In the genomic region with DNA sequence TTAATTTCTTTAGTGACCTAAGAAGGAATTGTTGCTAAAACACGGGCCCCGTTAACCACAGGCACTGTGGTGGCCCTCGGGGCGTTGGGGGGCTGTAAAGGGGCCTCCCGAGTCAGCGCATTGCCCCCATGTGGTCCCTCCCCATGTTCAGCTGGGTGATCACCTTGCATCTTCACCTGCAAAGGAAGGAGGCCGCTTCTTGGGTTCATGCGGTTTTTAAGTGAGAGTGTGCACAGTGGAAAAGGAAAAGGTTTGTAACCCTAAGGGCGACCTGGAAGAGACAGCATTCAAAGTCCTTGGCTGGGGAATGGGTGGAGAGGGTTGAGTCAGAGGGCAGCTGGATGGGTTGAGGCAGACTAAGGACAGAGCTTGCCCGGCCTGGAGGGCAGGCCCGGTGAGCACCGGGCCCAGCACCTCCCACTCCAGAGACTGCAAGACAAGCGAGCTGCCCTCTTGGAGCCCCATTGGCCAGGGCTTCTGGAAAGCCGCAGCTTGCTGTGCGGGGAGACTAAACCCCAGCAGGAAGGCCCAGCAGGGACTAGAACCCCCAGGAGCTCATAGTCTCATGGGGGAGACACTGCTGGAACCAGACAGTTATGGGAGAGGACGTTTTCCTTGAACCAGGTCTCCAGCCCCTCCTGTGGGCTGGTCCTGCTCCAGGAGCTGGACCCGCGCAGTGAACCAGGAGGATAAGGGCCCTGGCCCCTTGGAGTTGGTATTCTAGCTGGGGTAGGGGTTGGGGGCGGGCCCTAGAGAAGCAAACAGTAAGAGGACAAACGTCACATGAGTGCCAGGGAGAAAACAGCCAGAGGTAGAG, we compare ENCODE assay signal across 8 cellular contexts. TPM values are rescaled to one million over a fixed set of nuclear protein-coding genes. Genes with fewer than 3 reads are reported as not detected.
DNase-seq lines count a peak whose midpoint lies in the region; ATAC-seq and TF ChIP-seq lines count a peak whose summit lies in the region.

No MANE protein-coding gene starts in this region.

- no peak for TF ChIP-seq POLR2A in ovary (IDR thresholded peaks at IDR 0.05)

- no peak for ATAC-seq in GM21723 (IDR thresholded peaks at IDR 0.05; ENCODE audit: unreplicated experiment)
- ATAC-seq in HG03039 (IDR thresholded peaks at IDR 0.05; ENCODE audit: unreplicated experiment): no peak

- no peak for TF ChIP-seq CTCF in ovary (IDR thresholded peaks at IDR 0.05)

- no peak for TF ChIP-seq EP300 in ovary (IDR thresholded peaks at IDR 0.05)

- no peaks in the 10 kb centered on the region for H3K9me3 Mint-ChIP-seq in CD8-positive, alpha-beta memory T cell

- WGBS in ovary, 3 donors: 52 to 68% (median 60%) methylated on average over 20 of the region's 20 CpGs

- H3K4me1 ChIP-seq in CD8-positive, alpha-beta memory T cell (ENCODE audit: insufficient read depth, low read length): peaks cover 15% of the 10 kb centered on the region
- H3K4me1 ChIP-seq in ovary (ENCODE audit: insufficient read depth): peaks cover 18% of the 10 kb centered on the region

- no peaks in the 10 kb centered on the region for H3K9me3 ChIP-seq in CD8-positive, alpha-beta memory T cell (ENCODE audit: low read length)
- H3K9me3 ChIP-seq in ovary: no peaks in the 10 kb centered on the region

- peaks cover 24 to 44% (median 41%) of the 10 kb centered on the region in 3 donors for H3K4me1 Mint-ChIP-seq in CD8-positive, alpha-beta memory T cell

- DNase-seq in CD8-positive, alpha-beta memory T cell: no peak
- DNase-seq in RPMI7951 (ENCODE audit: low read depth) (peak; percentile 66), fibroblast of gingiva (ENCODE audit: low read depth) (peak; percentile 56), ovary (peak in 3 of 5 donors; percentile 26 to 46 (median 37)), OCI-M2 (lab: John Stamatoyannopoulos, UW; ENCODE audit: unreplicated experiment) (no peak), RKO (ENCODE audit: low spot score) (no peak)

- intact Hi-C loops in ovary (cut with DNase I): loop anchor here (2.0 to 10.0 kb wide), 10 partner anchors 57 to 1095 kb away; a partner anchor contains a TSS

- CTCF ChIA-PET in CD8-positive, alpha-beta memory T cell (lab: Charles Lee): interaction anchor here (0.6 to 3.7 kb wide), 23 partner anchors 9 to 1090 kb away, joined by 3 to 24 read pairs (median 4); a partner anchor contains a TSS

- H3K27me3 Mint-ChIP-seq in CD8-positive, alpha-beta memory T cell: peaks cover 0 to 2% of the 10 kb centered on the region in 2 donors

- no peaks in the 10 kb centered on the region for H3K27me3 ChIP-seq in CD8-positive, alpha-beta memory T cell (ENCODE audit: insufficient read depth, low read length, poor library complexity, severe bottlenecking)
- H3K27me3 ChIP-seq in ovary: no peaks in the 10 kb centered on the region

- peaks cover 19% of the 10 kb centered on the region for H3K36me3 ChIP-seq in CD8-positive, alpha-beta memory T cell (ENCODE audit: insufficient read depth, low read length)
- no peaks in the 10 kb centered on the region for H3K36me3 ChIP-seq in ovary

- no peak overlapping the region for H3K4me3 ChIP-seq in CD8-positive, alpha-beta memory T cell (ENCODE audit: low read length)
- no peak overlapping the region for H3K4me3 ChIP-seq in ovary

- no peak overlapping the region for H3K27ac ChIP-seq in CD8-positive, alpha-beta memory T cell (ENCODE audit: low read depth, low read length)
- H3K27ac ChIP-seq in ovary: peak overlapping the region; percentile 35 to 81

- peak overlapping the region in 1 of 7 donors; percentile 5 for H3K4me3 Mint-ChIP-seq in CD8-positive, alpha-beta memory T cell

- POLR2A ChIA-PET in CD8-positive, alpha-beta memory T cell (lab: Charles Lee): no interaction called here

- peaks cover 3 to 33% (median 8%) of the 10 kb centered on the region in 3 donors for H3K36me3 Mint-ChIP-seq in CD8-positive, alpha-beta memory T cell

- H3K27ac Mint-ChIP-seq in CD8-positive, alpha-beta memory T cell: peak overlapping the region; percentile 45 to 91 (median 77)

RNA-seq across cellular contexts. Expression of a gene that starts 59.2 kb away (rescaled TPM):
- under 1 TPM; 0.20 TPM for total RNA-seq in CD8-positive, alpha-beta memory T cell
- not detected for polyA plus RNA-seq in CD8-positive, alpha-beta memory T cell
- total RNA-seq in RPMI7951 (2014; rRNA removed; shearing (Covaris generic)): not detected in 2 replicates
- 10 to 100 TPM; 17.4 to 47.6 (median 31.6) TPM for total RNA-seq in ovary
- 10 to 100 TPM in 1 of 2 donors, 1 to 10 TPM in 1; 2.8 to 33.6 TPM for polyA plus RNA-seq in ovary

Comparison
In these comparisons a context has a peak if more than half of its experiments do, and no peak if none do; other contexts are left out.
1. DNase-seq: peak in RPMI7951 (single experiment), fibroblast of gingiva (single experiment) and ovary (3 of 5); none in CD8-positive, alpha-beta memory T cell (0 of 5), OCI-M2 (single experiment) and RKO (single experiment).
2. RNA of a gene that starts 59.2 kb away (total RNA-seq): 17.4 to 47.6 TPM in ovary; 0.20 TPM in CD8-positive, alpha-beta memory T cell and not detected in RPMI7951; every median in the first group is over 10 times any median in the second.